Comparison of ENCODE assay signal across 1 cellular context in genomic region chr9:33185858-33186257, GRCh38.
TF ChIP-seq lines count a peak whose summit lies in the region.

No MANE protein-coding gene starts in this region.

TF ChIP-seq in H1, 55 proteins besides CTCF, POLR2A, EP300 and RAD21:
- TF ChIP-seq RNF2 (IDR thresholded peaks at IDR 0.05; ENCODE audit: borderline replicate concordance, low read depth, low read length, missing control alignments, poor library complexity, severe bottlenecking) (no peak), BACH1 (IDR thresholded peaks at IDR 0.05; ENCODE audit: low read length) (no peak), SRF (IDR thresholded peaks at IDR 0.05; ENCODE audit: low read depth, low read length) (no peak), ASH2L (IDR thresholded peaks at IDR 0.05; ENCODE audit: low read length) (no peak), BCL11A (IDR thresholded peaks at IDR 0.05; ENCODE audit: low read depth in 2 of 2, low read length in 2 of 2) (no peak), JUN (IDR thresholded peaks at IDR 0.05; ENCODE audit: low read depth, low read length) (no peak), POU5F1 (IDR thresholded peaks at IDR 0.05; ENCODE audit: low read depth, low read length) (no peak), SUZ12 (IDR thresholded peaks at IDR 0.05; ENCODE audit: low read length) (no peak), MAFK (IDR thresholded peaks at IDR 0.05; ENCODE audit: low read depth, low read length) (no peak), EZH2 (IDR thresholded peaks at IDR 0.05; ENCODE audit: low read depth, low read length, severe bottlenecking) (no peak), NANOG (IDR thresholded peaks at IDR 0.05; ENCODE audit: insufficient read depth, low read depth, low read length, poor library complexity, severe bottlenecking) (no peak)
